In the genomic region with DNA sequence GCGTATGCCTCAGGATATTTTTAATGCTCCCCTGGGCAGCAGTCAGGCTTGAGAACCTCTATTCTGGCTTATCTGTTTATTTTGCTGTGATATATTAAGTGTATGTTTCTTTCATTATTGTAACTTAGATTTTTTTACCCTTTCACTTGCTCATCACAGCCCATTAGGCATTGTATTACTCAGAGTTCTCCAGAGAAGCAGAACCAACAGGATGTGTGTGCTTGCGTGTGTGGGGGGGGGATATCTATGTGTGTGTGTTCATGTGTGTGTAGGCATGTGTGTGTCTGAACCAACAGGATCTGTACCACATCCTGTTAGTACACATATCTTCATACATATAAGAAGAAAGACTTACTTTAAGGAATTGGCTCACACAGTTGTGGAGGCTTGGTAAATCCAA, we compare ENCODE assay signal across 14 cellular contexts.
DNase-seq lines count a peak whose midpoint lies in the region; ATAC-seq and TF ChIP-seq lines count a peak whose summit lies in the region.
"Had no signal": no experiment of that assay in that cellular context is flagged by ENCODE, and none has a peak within 500 bp of the region (broad histone marks: within the 10 kb centered on the region; RNA-seq: fewer than 3 reads in every experiment).

No MANE protein-coding gene starts in this region.

- H3K79me2 ChIP-seq in OCI-LY3 (ENCODE audit: low read length) = no peaks in the 10 kb centered on the region

- no peak overlapping the region for H2AFZ ChIP-seq in OCI-LY3 (ENCODE audit: low read depth, low read length)

- TF ChIP-seq CTCF in OCI-LY3 (IDR thresholded peaks at IDR 0.05; ENCODE audit: low read depth, low read length) = no peak

- H3K4me1 Mint-ChIP-seq in activated T-cell treated with anti-CD3 and anti-CD28 coated beads, Interleukin-2, amount 50 U/mL, for 4 hours (ENCODE audit: low read depth) = peaks cover 12% of the 10 kb centered on the region
- peaks cover 5% of the 10 kb centered on the region for H3K4me1 Mint-ChIP-seq in stimulated activated effector memory CD8-positive, alpha-beta T cell treated with anti-CD3 and anti-CD28 coated beads, Interleukin-12 subunit alpha, Interleukin-12 subunit beta, amount 100 ng/mL, for 72 hours

- no peak overlapping the region for H3K4me3 Mint-ChIP-seq in activated T-cell treated with anti-CD3 and anti-CD28 coated beads, Interleukin-2, amount 50 U/mL, for 4 hours
- H3K4me3 Mint-ChIP-seq in stimulated activated effector memory CD8-positive, alpha-beta T cell treated with anti-CD3 and anti-CD28 coated beads, Interleukin-12 subunit alpha, Interleukin-12 subunit beta, amount 100 ng/mL, for 72 hours = no peak overlapping the region

- no peaks in the 10 kb centered on the region for H3K36me3 ChIP-seq in OCI-LY3 (replicated peaks; ENCODE audit: low read depth, low read length)
- H3K36me3 ChIP-seq: ovary had no signal

- peaks cover 31% of the 10 kb centered on the region for H3K27me3 ChIP-seq in OCI-LY3 (ENCODE audit: low read depth, low read length)
- H3K27me3 ChIP-seq: ovary had no signal

- H3K9me3 ChIP-seq in OCI-LY3 (ENCODE audit: insufficient read depth, low read length) = no peaks in the 10 kb centered on the region
- H3K9me3 ChIP-seq: body of pancreas, ovary had no signal

- peak; percentile 68 to 71 for ATAC-seq in activated T-cell treated with anti-CD3 and anti-CD28 coated beads, Interleukin-2, amount 50 U/mL, for 4 hours
- ATAC-seq in stimulated activated effector memory CD8-positive, alpha-beta T cell treated with anti-CD3 and anti-CD28 coated beads, Interleukin-12 subunit alpha, Interleukin-12 subunit beta, amount 100 ng/mL, for 72 hours = peak; percentile 48
- no peak for ATAC-seq in GM19035 (IDR thresholded peaks at IDR 0.05; ENCODE audit: unreplicated experiment)
- ATAC-seq: body of pancreas had no signal

- H3K36me3 Mint-ChIP-seq in activated T-cell treated with anti-CD3 and anti-CD28 coated beads, Interleukin-2, amount 50 U/mL, for 4 hours (ENCODE audit: insufficient read depth) = no peaks in the 10 kb centered on the region
- H3K36me3 Mint-ChIP-seq in stimulated activated effector memory CD8-positive, alpha-beta T cell treated with anti-CD3 and anti-CD28 coated beads, Interleukin-12 subunit alpha, Interleukin-12 subunit beta, amount 100 ng/mL, for 72 hours = no peaks in the 10 kb centered on the region

- no peak overlapping the region; the same call in 1 of the 2 replicates for H3K27ac ChIP-seq in OCI-LY3 (ENCODE audit: low read length)
- H3K27ac ChIP-seq in epithelial cell of prostate = peak overlapping the region; percentile 88
- H3K27ac ChIP-seq: body of pancreas, ovary, SK-N-MC had no signal

- DNase-seq in activated T-cell treated with anti-CD3 and anti-CD28 coated beads, Interleukin-2, amount 50 U/mL, for 4 hours = no peak
- no peak for DNase-seq in activated T-cell treated with anti-CD3 and anti-CD28 coated beads, Interleukin-2, amount 50 U/mL, for 1 hour
- peak; percentile 64 for DNase-seq in epithelial cell of prostate (ENCODE audit: low read depth, low spot score)
- DNase-seq in stimulated activated effector memory CD8-positive, alpha-beta T cell treated with anti-CD3 and anti-CD28 coated beads, Interleukin-12 subunit alpha, Interleukin-12 subunit beta, amount 100 ng/mL, for 72 hours (ENCODE audit: low spot score in 2 of 2) = no peak
- DNase-seq in midbrain (lab: John Stamatoyannopoulos, UW) = no peak
- no peak for DNase-seq in NK-92 treated with Interleukin-12 subunit alpha and Interleukin-12 subunit beta, amount 100 ng/mL, for 24 hours (lab: John Stamatoyannopoulos, UW)
- DNase-seq: body of pancreas, MM.1S, NCI-H2107, ovary, small intestine had no signal

- peaks cover 63% of the 10 kb centered on the region for H3K4me1 ChIP-seq in OCI-LY3 (ENCODE audit: low read length)
- H3K4me1 ChIP-seq: body of pancreas had no signal

- H3K9ac ChIP-seq in OCI-LY3 (ENCODE audit: low read length) = no peak overlapping the region

- H3K4me3 ChIP-seq in OCI-LY3 (ENCODE audit: low read length) = no peak overlapping the region
- H3K4me3 ChIP-seq: body of pancreas, ovary, SK-N-MC had no signal

- H3K9me3 Mint-ChIP-seq in activated T-cell treated with anti-CD3 and anti-CD28 coated beads, Interleukin-2, amount 50 U/mL, for 4 hours = no peaks in the 10 kb centered on the region
- no peaks in the 10 kb centered on the region for H3K9me3 Mint-ChIP-seq in stimulated activated effector memory CD8-positive, alpha-beta T cell treated with anti-CD3 and anti-CD28 coated beads, Interleukin-12 subunit alpha, Interleukin-12 subunit beta, amount 100 ng/mL, for 72 hours

- no peak overlapping the region for H3K27ac Mint-ChIP-seq in stimulated activated effector memory CD8-positive, alpha-beta T cell treated with anti-CD3 and anti-CD28 coated beads, Interleukin-12 subunit alpha, Interleukin-12 subunit beta, amount 100 ng/mL, for 72 hours

- peak overlapping the region; percentile 31 for H3K4me2 ChIP-seq in OCI-LY3 (ENCODE audit: low read length)

- peaks cover 8% of the 10 kb centered on the region for H3K27me3 Mint-ChIP-seq in activated T-cell treated with anti-CD3 and anti-CD28 coated beads, Interleukin-2, amount 50 U/mL, for 4 hours (ENCODE audit: low read depth)

- no peaks in the 10 kb centered on the region for H4K20me1 ChIP-seq in OCI-LY3 (ENCODE audit: insufficient read depth, low read length)
